In genomic region chr22:30027169-30027568, GRCh38 we compare ENCODE assay signal across 22 cellular contexts. TPM values are rescaled to one million over a fixed set of nuclear protein-coding genes. Genes with fewer than 3 reads are reported as not detected.
A peak's percentile ranks its signal among the peaks of the same experiment; 100 is the strongest.
DNase-seq lines count a peak whose midpoint lies in the region; TF ChIP-seq lines count a peak whose summit lies in the region.
"Had no signal": no experiment of that assay in that cellular context is flagged by ENCODE, and none has a peak within 500 bp of the region (broad histone marks: within the 10 kb centered on the region; RNA-seq: fewer than 3 reads in every experiment).

No MANE protein-coding gene starts in this region.

- DNase-seq in LoVo (ENCODE audit: low spot score) (peak; percentile 80), epithelial cell of esophagus (ENCODE audit: low read depth) (peak; percentile 75), mesothelial cell of epicardium (ENCODE audit: low spot score in 2 of 2, unreplicated experiment in 2 of 2) (no peak), GM10248 (ENCODE audit: extremely low spot score) (no peak), NCI-H510A treated with DMSO at 0.1 percent for 48 hours (lab: John Stamatoyannopoulos, UW) (no peak), nucleus accumbens (lab: John Stamatoyannopoulos, UW) (no peak)
- DNase-seq: activated CD4-positive, alpha-beta T cell treated with anti-CD3 and anti-CD28 coated beads, Interleukin-2, amount 50 U/mL, for 1 hour; CD4-positive, CD25-positive, alpha-beta regulatory T cell; central memory CD4-positive, alpha-beta T cell; DMS 273 treated with DMSO at 0.1 percent for 48 hours; MM.1S; NCI-H748 treated with DMSO at 0.1 percent for 48 hours; OCI-M1; stimulated activated CD4-positive, alpha-beta T cell treated with anti-CD3 and anti-CD28 coated beads, Interleukin-4, amount 100 ng/mL, for 4 hours; T-helper 17 cell had no signal

- POLR2A ChIA-PET in GM10248 (lab: Yijun Ruan, JAX) = no interaction called here

- H4K20me1 ChIP-seq in BLaER1 = no peaks in the 10 kb centered on the region

- H3K36me3 ChIP-seq in BLaER1 = peaks cover 69% of the 10 kb centered on the region
- peaks cover 100% of the 10 kb centered on the region for H3K36me3 ChIP-seq in neutrophil

- H3K27me3 Mint-ChIP-seq in mesothelial cell of epicardium (ENCODE audit: low read depth) = no peaks in the 10 kb centered on the region
- H3K27me3 Mint-ChIP-seq: CD4-positive, CD25-positive, alpha-beta regulatory T cell; T-helper 17 cell had no signal

- H3K9ac ChIP-seq in BLaER1 = no peak overlapping the region

- H3K4me1 ChIP-seq in BLaER1 (peaks cover 60% of the 10 kb centered on the region), neutrophil (ENCODE audit: control insufficient read depth in 1 of 2, insufficient read depth in 1 of 2, low read depth in 1 of 2, low read length in 1 of 2) (no peaks in the 10 kb centered on the region)
- H3K4me1 ChIP-seq: SJSA1 had no signal

- no peaks in the 10 kb centered on the region for H3K9me3 Mint-ChIP-seq in mesothelial cell of epicardium
- H3K9me3 Mint-ChIP-seq: CD4-positive, CD25-positive, alpha-beta regulatory T cell; neural crest cell had no signal

- H3K36me3 Mint-ChIP-seq in mesothelial cell of epicardium = peaks cover 43% of the 10 kb centered on the region

- no peak overlapping the region for H3K27ac Mint-ChIP-seq in mesothelial cell of epicardium
- H3K27ac Mint-ChIP-seq: T-helper 17 cell had no signal

- CTCF ChIA-PET in GM10248 (lab: Yijun Ruan, JAX) = interaction anchor here (0.9 to 1.0 kb wide), 2 partner anchors 20 to 30 kb away, joined by 3 read pairs; no protein-coding TSS in a partner anchor

- no peak overlapping the region for H3K4me3 Mint-ChIP-seq in mesothelial cell of epicardium
- H3K4me3 Mint-ChIP-seq: CD4-positive, CD25-positive, alpha-beta regulatory T cell; neural crest cell; T-helper 17 cell had no signal

- no peak overlapping the region for H3K4me3 ChIP-seq in BLaER1
- no peak overlapping the region for H3K4me3 ChIP-seq in epithelial cell of esophagus (ENCODE audit: low read length)
- H3K4me3 ChIP-seq in neutrophil (ENCODE audit: low read depth in 1 of 2, low read length in 1 of 2) = no peak overlapping the region
- H3K4me3 ChIP-seq: esophagus muscularis mucosa, SJSA1 had no signal

- H3K4me1 Mint-ChIP-seq in mesothelial cell of epicardium = peaks cover 6% of the 10 kb centered on the region
- H3K4me1 Mint-ChIP-seq: neural crest cell had no signal

- TF ChIP-seq CTCF in epithelial cell of esophagus (IDR thresholded peaks at IDR 0.05; ENCODE audit: insufficient read depth, low read depth, low read length, missing control alignments) (no peak), neutrophil (IDR thresholded peaks at IDR 0.05) (no peak), mesothelial cell of epicardium (IDR thresholded peaks at IDR 0.05; ENCODE audit: unreplicated experiment) (no peak), GM10248 (IDR thresholded peaks at IDR 0.05; ENCODE audit: control extremely low read depth, extremely low read depth, low read depth, missing control alignments) (no peak)

- H3K27ac ChIP-seq in BLaER1 (peak overlapping the region; percentile 14; the same call in 1 of the 2 replicates), neutrophil (peak overlapping the region; percentile 21)
- H3K27ac ChIP-seq: esophagus muscularis mucosa, HL-60, SJSA1 had no signal

- H3K9me3 ChIP-seq in BLaER1 = peaks cover 10% of the 10 kb centered on the region; the same call in 1 of the 2 replicates
- no peaks in the 10 kb centered on the region for H3K9me3 ChIP-seq in neutrophil
- H3K9me3 ChIP-seq: esophagus muscularis mucosa, SJSA1 had no signal

- no peaks in the 10 kb centered on the region for H3K27me3 ChIP-seq in BLaER1
- H3K27me3 ChIP-seq in neutrophil = no peaks in the 10 kb centered on the region
- H3K27me3 ChIP-seq: esophagus muscularis mucosa, SJSA1 had no signal

- peak overlapping the region; percentile 48; the same call in 1 of the 2 replicates for H3K4me2 ChIP-seq in BLaER1

RNA-seq across cellular contexts. Expression of gene HORMAD2, which starts 53.1 kb away (rescaled TPM):
- 0.23 to 0.47 TPM in 2 of 3 replicates, not detected in the other for total RNA-seq in mesothelial cell of epicardium
- total RNA-seq: CD4-positive, CD25-positive, alpha-beta regulatory T cell; esophagus muscularis mucosa; neural crest cell; pulmonary artery endothelial cell; SJSA1; T-helper 17 cell had no signal

Comparison
In these comparisons a context has a peak if more than half of its experiments do, and no peak if none do; other contexts are left out.
1. DNase-seq: peak in LoVo (single experiment) and epithelial cell of esophagus (single experiment); none in mesothelial cell of epicardium (0 of 2), GM10248 (single experiment), NCI-H510A treated with DMSO at 0.1 percent for 48 hours (single experiment) and nucleus accumbens (0 of 56).